In the genomic region with DNA sequence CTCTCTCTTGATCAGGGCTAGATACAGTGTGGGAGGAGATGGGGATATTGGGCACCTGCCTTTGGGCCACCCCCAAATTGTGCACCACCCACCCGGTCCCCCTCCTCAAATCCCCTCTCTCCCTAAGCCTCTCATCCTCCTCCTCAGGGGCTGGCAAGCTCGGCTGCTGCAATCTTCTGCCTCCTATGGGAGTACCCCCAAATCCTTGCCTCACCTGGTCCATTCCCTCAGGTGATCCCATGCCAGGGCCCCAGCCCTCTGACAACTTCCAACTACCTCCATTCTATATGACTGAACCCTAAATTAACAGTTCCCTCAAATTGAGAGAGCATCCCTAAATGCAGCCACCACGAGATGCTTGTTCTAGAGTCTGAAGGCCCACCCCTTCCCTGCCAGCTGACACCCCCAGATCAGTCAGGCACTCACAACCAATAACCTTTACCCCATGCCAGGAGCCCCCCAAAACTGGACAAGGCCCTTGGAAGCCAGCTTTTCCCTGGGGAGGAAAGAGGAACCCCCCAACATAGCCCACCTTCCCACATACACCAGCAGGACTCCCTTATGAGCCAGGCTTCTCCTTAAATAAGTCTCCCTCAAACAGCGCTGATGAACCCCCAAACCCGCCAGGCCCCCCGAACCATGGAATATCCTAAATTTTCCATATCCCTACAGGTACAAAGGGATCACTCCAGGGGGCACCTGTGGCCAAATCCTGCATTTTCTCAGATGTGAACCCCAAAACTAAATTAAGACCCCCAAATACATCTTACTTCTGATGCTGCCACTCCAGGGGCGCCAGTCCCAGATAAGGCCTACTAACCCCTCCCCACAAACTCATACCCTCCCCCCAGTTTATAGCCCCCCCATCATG, we compare ENCODE assay signal across 8 cellular contexts. TPM values are rescaled to one million over a fixed set of nuclear protein-coding genes. Genes with fewer than 3 reads are reported as not detected.
DNase-seq lines count a peak whose midpoint lies in the region; TF ChIP-seq lines count a peak whose summit lies in the region.
"Had no signal": no experiment of that assay in that cellular context is flagged by ENCODE, and none has a peak within 500 bp of the region (broad histone marks: within the 10 kb centered on the region; RNA-seq: fewer than 3 reads in every experiment).

No MANE protein-coding gene starts in this region.

- no peaks in the 10 kb centered on the region for H3K27me3 ChIP-seq in left ventricle myocardium inferior (ENCODE audit: low read depth)
- H3K27me3 ChIP-seq in transverse colon: no peaks in the 10 kb centered on the region

- peak overlapping the region; percentile 80 for H3K27ac Mint-ChIP-seq in activated T-cell treated with anti-CD3 and anti-CD28 coated beads, Interleukin-2, amount 50 U/mL, for 24 hours

- H3K9me3 ChIP-seq in left ventricle myocardium inferior (replicated peaks) (no peaks in the 10 kb centered on the region), transverse colon (no peaks in the 10 kb centered on the region)

- peak overlapping the region; percentile 35 for H3K4me3 Mint-ChIP-seq in activated T-cell treated with anti-CD3 and anti-CD28 coated beads, Interleukin-2, amount 50 U/mL, for 24 hours

- DNase-seq in activated T-cell treated with anti-CD3 and anti-CD28 coated beads, Interleukin-2, amount 50 U/mL, for 24 hours: no peak
- no peak for DNase-seq in activated T-cell treated with anti-CD3 and anti-CD28 coated beads for 4 hours
- DNase-seq in left ventricle myocardium inferior: no peak
- no peak for DNase-seq in transverse colon
- DNase-seq in stimulated activated CD4-positive, alpha-beta T cell treated with anti-CD3 and anti-CD28 coated beads, Interleukin-4, amount 100 ng/mL, for 4 hours: no peak
- DNase-seq in GM19240 (ENCODE audit: insufficient read length, low spot score): no peak
- DNase-seq: Calu3, cortex of kidney had no signal

- no peak for TF ChIP-seq EP300 in transverse colon (IDR thresholded peaks at IDR 0.05; ENCODE audit: low read depth)

- peak overlapping the region; percentile 81 for H3K4me3 ChIP-seq in left ventricle myocardium inferior
- H3K4me3 ChIP-seq in transverse colon: peak overlapping the region; percentile 34 to 48 (median 36)

- peaks cover 16% of the 10 kb centered on the region for H3K36me3 Mint-ChIP-seq in activated T-cell treated with anti-CD3 and anti-CD28 coated beads, Interleukin-2, amount 50 U/mL, for 24 hours (ENCODE audit: low read depth)

- peaks cover 77% of the 10 kb centered on the region for H3K4me1 Mint-ChIP-seq in activated T-cell treated with anti-CD3 and anti-CD28 coated beads, Interleukin-2, amount 50 U/mL, for 24 hours (ENCODE audit: low read depth)

- no peak for TF ChIP-seq CTCF in left ventricle myocardium inferior (IDR thresholded peaks at IDR 0.05; ENCODE audit: borderline replicate concordance)
- TF ChIP-seq CTCF in transverse colon (IDR thresholded peaks at IDR 0.05): no peak

- no peak for TF ChIP-seq POLR2A in transverse colon (IDR thresholded peaks at IDR 0.05)

- intact Hi-C loops in left ventricle myocardium inferior (cut with micrococcal nuclease): no loop called here
- intact Hi-C loops in transverse colon (cut with DNase I; ENCODE audit: low total_unique reads): no loop called here

- in situ Hi-C loops in transverse colon (cut with MboI; ENCODE audit: low pct_ligation_motif_present in 1 of 4, low pct_unique_long_range_greater_than_20kb in 1 of 4, low sequenced_read_pairs in 3 of 4): loop anchor here in 1 of 4 donors (10.0 kb wide), 1 partner anchor 172 kb away; the partner anchor contains the start of gene SLC16A11

- H3K9me3 Mint-ChIP-seq in activated T-cell treated with anti-CD3 and anti-CD28 coated beads, Interleukin-2, amount 50 U/mL, for 24 hours: no peaks in the 10 kb centered on the region

- H3K36me3 ChIP-seq in left ventricle myocardium inferior: peaks cover 9% of the 10 kb centered on the region
- no peaks in the 10 kb centered on the region for H3K36me3 ChIP-seq in transverse colon

- WGBS in transverse colon (ENCODE audit: low coverage in 1 of 2), 2 donors: 40 to 44% methylated on average over 2 to 7 of the region's 7 CpGs

- peaks cover 84% of the 10 kb centered on the region for H3K4me1 ChIP-seq in left ventricle myocardium inferior
- peaks cover 34 to 70% (median 62%) of the 10 kb centered on the region in 4 donors for H3K4me1 ChIP-seq in transverse colon

- H3K27ac ChIP-seq in left ventricle myocardium inferior (replicated peaks) (peak overlapping the region; percentile 98), transverse colon (peak overlapping the region; percentile 79 to 100 (median 92))

- peaks cover 5% of the 10 kb centered on the region for H3K27me3 Mint-ChIP-seq in activated T-cell treated with anti-CD3 and anti-CD28 coated beads, Interleukin-2, amount 50 U/mL, for 24 hours

RNA-seq across cellular contexts. Expression of gene DLG4, which starts 3.2 kb away (rescaled TPM):
- total RNA-seq in left ventricle myocardium inferior: 14.0 TPM
- total RNA-seq in transverse colon: 10 to 100 TPM in 1 of 4 donors, 1 to 10 TPM in 3; 2.4 to 15.7 (median 6.1) TPM

RNA-seq across cellular contexts. Expression of gene ACADVL, which starts 3.3 kb away (rescaled TPM):
- total RNA-seq in left ventricle myocardium inferior (1,845 TPM), transverse colon (1,000 to 10,000 TPM in 3 of 4 donors, 100 to 1,000 TPM in 1; 877 to 3,047 (median 1,981) TPM)

RNA-seq across cellular contexts. Expression of gene DVL2, which starts 17.8 kb away (rescaled TPM):
- total RNA-seq in left ventricle myocardium inferior (19.8 TPM), transverse colon (100 to 1,000 TPM in 2 of 4 donors, 10 to 100 TPM in 2; 35.9 to 182 (median 69.2) TPM)

RNA-seq across cellular contexts. Expression of gene PHF23, which starts 22.8 kb away (rescaled TPM):
- total RNA-seq in left ventricle myocardium inferior (22.0 TPM), transverse colon (10 to 100 TPM; 20.6 to 33.5 (median 27.8) TPM)

RNA-seq across cellular contexts. Expression of gene GABARAP, which starts 25.8 kb away (rescaled TPM):
- total RNA-seq in left ventricle myocardium inferior (394 TPM), transverse colon (100 to 1,000 TPM; 209 to 479 (median 394) TPM)
